Comparison of ENCODE assay signal across 8 cellular contexts in the genomic region with DNA sequence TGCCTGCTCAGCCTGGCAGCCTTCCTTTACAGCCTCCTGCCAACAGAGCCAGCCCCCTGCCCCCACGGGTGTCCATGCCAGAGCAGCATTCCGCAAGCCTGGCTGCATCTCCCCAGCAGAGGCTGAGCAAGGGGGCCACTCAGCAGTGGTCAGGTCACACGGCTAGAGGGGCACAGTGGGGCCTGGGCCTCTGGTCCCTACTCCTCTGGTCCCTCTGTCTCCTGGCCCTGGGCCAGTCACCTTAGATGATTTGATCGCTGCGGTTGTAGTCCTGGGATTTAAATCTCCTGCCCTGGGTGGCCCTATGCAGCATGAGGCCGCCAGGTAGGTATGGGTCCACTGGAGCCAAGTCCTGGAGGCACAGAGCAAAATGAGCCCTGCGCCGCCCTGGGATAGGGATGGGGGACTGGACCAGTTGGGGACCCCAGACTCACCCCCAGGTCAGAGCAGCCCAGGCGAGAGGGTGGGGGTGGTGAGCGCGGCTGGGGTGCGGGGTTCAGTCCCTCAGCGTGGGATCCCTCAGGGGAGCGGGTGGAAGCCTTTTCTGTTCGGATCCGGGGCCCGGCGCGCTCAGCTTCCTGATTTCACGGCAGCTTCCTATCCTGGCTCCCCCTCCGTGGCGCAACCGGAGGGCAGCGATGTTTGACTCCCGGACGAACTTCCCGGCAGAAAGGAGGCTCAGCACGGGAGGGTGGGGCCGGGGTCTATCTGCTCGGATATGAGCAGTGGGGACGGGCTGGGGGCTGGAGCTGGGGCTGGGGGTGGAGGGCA. TPM values are rescaled to one million over a fixed set of nuclear protein-coding genes. Genes with fewer than 3 reads are reported as not detected.
DNase-seq lines count a peak whose midpoint lies in the region; ATAC-seq and TF ChIP-seq lines count a peak whose summit lies in the region.

TSS of gene ZBTB47 (plus strand) at position 138 of the 771 bp plus-strand sequence. CDS start 4,659 bp downstream, outside the sequence.

- peak within 1 kb of the TSS; percentile 49 for H2AFZ ChIP-seq in mesenchymal stem cell (ENCODE audit: low read depth, low read length)

- H3K23ac ChIP-seq in mesenchymal stem cell (ENCODE audit: low read length in 2 of 2): peak within 1 kb of the TSS in 1 of 2 experiments; percentile 66

- peaks cover 31% of the 10 kb centered on the region for H3K79me1 ChIP-seq in mesenchymal stem cell (replicated peaks; ENCODE audit: low read length, poor library complexity, severe bottlenecking)

- peak within 1 kb of the TSS; percentile 90 for H2BK120ac ChIP-seq in mesenchymal stem cell (ENCODE audit: low read depth, low read length)

- no peaks in the 10 kb centered on the region for H3K9me3 Mint-ChIP-seq in endothelial cell (ENCODE audit: unreplicated experiment)

- peak within 1 kb of the TSS; percentile 89 to 95 for H3K18ac ChIP-seq in mesenchymal stem cell (ENCODE audit: low read depth in 1 of 2, low read length in 2 of 2)

- H3K27ac ChIP-seq in mesenchymal stem cell (ENCODE audit: low read length, poor library complexity, severe bottlenecking): peak within 1 kb of the TSS; percentile 91
- H3K27ac ChIP-seq in thyroid gland: peak within 1 kb of the TSS; percentile 86 to 97 (median 92)

- DNase-seq in ACHN (peak; percentile 37), GM13976 (ENCODE audit: low spot score) (peak; percentile 56), endothelial cell (ENCODE audit: low spot score) (peak; percentile 55), mesenchymal stem cell (peak; percentile 52), thyroid gland (peak; percentile 72 to 78), NCI-H524 treated with DMSO at 0.1 percent for 48 hours (lab: John Stamatoyannopoulos, UW) (no peak), OCI-M2 (lab: John Stamatoyannopoulos, UW; ENCODE audit: unreplicated experiment) (no peak)

- H3K14ac ChIP-seq in mesenchymal stem cell (ENCODE audit: low read length in 2 of 2): peak within 1 kb of the TSS in 1 of 2 experiments; percentile 75

- H3K4me3 ChIP-seq in mesenchymal stem cell (ENCODE audit: insufficient read depth in 1 of 2, low read depth in 1 of 2, low read length in 2 of 2) (peak within 1 kb of the TSS; percentile 74 to 90), thyroid gland (replicated peaks in 1 of 3) (peak within 1 kb of the TSS; percentile 78 to 89 (median 79))

- in situ Hi-C loops in ACHN (cut with HindIII; ENCODE audit: low pct_ligation_motif_present, low pct_unique_long_range_greater_than_20kb, low sequenced_read_pairs): no loop called here
- in situ Hi-C loops in GM13976 (cut with MboI; ENCODE audit: low sequenced_read_pairs, unreplicated experiment): no loop called here

- H3K27ac Mint-ChIP-seq in endothelial cell (ENCODE audit: unreplicated experiment): peak within 1 kb of the TSS; percentile 80

- H3K4me1 Mint-ChIP-seq in endothelial cell (ENCODE audit: unreplicated experiment): peaks cover 34% of the 10 kb centered on the region

- H3K9me3 ChIP-seq in mesenchymal stem cell (ENCODE audit: control insufficient read depth, low read length): no peaks in the 10 kb centered on the region
- no peaks in the 10 kb centered on the region for H3K9me3 ChIP-seq in thyroid gland

- peak within 1 kb of the TSS; percentile 90 for H4K91ac ChIP-seq in mesenchymal stem cell (ENCODE audit: low read length)

- TF ChIP-seq CTCF in GM13976 (IDR thresholded peaks at IDR 0.05; ENCODE audit: borderline replicate concordance, control extremely low read depth, extremely low read depth, insufficient read depth, missing control alignments) (no peak), endothelial cell (IDR thresholded peaks at IDR 0.05; ENCODE audit: unreplicated experiment) (no peak), thyroid gland (IDR thresholded peaks at IDR 0.05) (peak in 1 of 6 experiments; percentile 11)

- peaks cover 23% of the 10 kb centered on the region for H3K27me3 Mint-ChIP-seq in endothelial cell (ENCODE audit: unreplicated experiment)

- H3K4me1 ChIP-seq in mesenchymal stem cell (ENCODE audit: control insufficient read depth, insufficient read depth, low read depth, low read length) (peaks cover 68% of the 10 kb centered on the region), thyroid gland (peaks cover 28 to 36% of the 10 kb centered on the region in 2 donors)

- H3K4me3 Mint-ChIP-seq in endothelial cell (ENCODE audit: unreplicated experiment): peak within 1 kb of the TSS; percentile 89

- intact Hi-C loops in thyroid gland (cut with DNase I): loop anchor here (2.0 kb wide), 1 partner anchor 63 kb away; the partner anchor contains the start of gene SS18L2

- peak within 1 kb of the TSS; percentile 83 for H2BK15ac ChIP-seq in mesenchymal stem cell (ENCODE audit: low read depth, poor library complexity, severe bottlenecking)

- H3K27me3 ChIP-seq in mesenchymal stem cell (ENCODE audit: control insufficient read depth in 1 of 2, insufficient read depth in 1 of 2, low read length in 2 of 2): no peaks in the 10 kb centered on the region
- H3K27me3 ChIP-seq in thyroid gland: no peaks in the 10 kb centered on the region

- peak within 1 kb of the TSS; percentile 90 for H3K4me2 ChIP-seq in mesenchymal stem cell (ENCODE audit: low read length, poor library complexity, severe bottlenecking)

- peak; percentile 10 for ATAC-seq in SK-N-SH treated with all-trans-retinoic acid at 6 μM for 48 hours

- H2BK5ac ChIP-seq in mesenchymal stem cell (ENCODE audit: low read depth, low read length, poor library complexity, severe bottlenecking): peak within 1 kb of the TSS; percentile 63

- H2AK5ac ChIP-seq in mesenchymal stem cell (ENCODE audit: low read length, severe bottlenecking): peak within 1 kb of the TSS; percentile 88

- peak within 1 kb of the TSS; percentile 32 to 55 for H2BK12ac ChIP-seq in mesenchymal stem cell (ENCODE audit: low read length in 2 of 2)

- H3K9ac ChIP-seq in mesenchymal stem cell (ENCODE audit: low read length): peak within 1 kb of the TSS; percentile 92

- peaks cover 7% of the 10 kb centered on the region for H3K36me3 Mint-ChIP-seq in endothelial cell (ENCODE audit: low read depth, unreplicated experiment)

- H4K8ac ChIP-seq in mesenchymal stem cell (ENCODE audit: low read length): peak within 1 kb of the TSS; percentile 94

- H3K36me3 ChIP-seq in mesenchymal stem cell (ENCODE audit: control insufficient read depth in 1 of 2, insufficient read depth in 2 of 2, low read depth in 1 of 2, low read length in 2 of 2) (peaks cover 31 to 42% of the 10 kb centered on the region in 2 experiments), thyroid gland (peaks cover 0 to 5% of the 10 kb centered on the region in 2 donors)

- WGBS in mesenchymal stem cell: 9% methylated on average over 30 of the region's 31 CpGs
- 8 to 10% methylated on average over 6 of the region's 31 CpGs for WGBS in thyroid gland, 2 donors

- peak within 1 kb of the TSS; percentile 62 to 93 for H3K4ac ChIP-seq in mesenchymal stem cell (ENCODE audit: low read depth in 1 of 2, low read length in 2 of 2)

- TF ChIP-seq POLR2A in thyroid gland (IDR thresholded peaks at IDR 0.05): peak in 1 of 2 donors; percentile 22

TF ChIP-seq in SK-N-SH treated with all-trans-retinoic acid at 6 μM for 48 hours, 23 proteins besides CTCF, POLR2A, EP300 and RAD21:
- TF ChIP-seq ESRRG (CRISPR knock-in tag; IDR thresholded peaks at IDR 0.05) (no peak), TCF4 (CRISPR knock-in tag; IDR thresholded peaks at IDR 0.05; ENCODE audit: borderline replicate concordance) (no peak), CSDC2 (CRISPR knock-in tag; IDR thresholded peaks at IDR 0.05) (no peak), ZNF565 (CRISPR knock-in tag; conservative IDR thresholded peaks at IDR 0.05; ENCODE audit: low read depth) (no peak), CREB5 (CRISPR knock-in tag; IDR thresholded peaks at IDR 0.05; ENCODE audit: low read depth) (no peak)

RNA-seq across cellular contexts. Expression of gene ZBTB47, which starts in this region (rescaled TPM):
- 20.5 TPM for total RNA-seq in endothelial cell (ENCODE audit: unreplicated experiment)
- 10.8 TPM for polyA plus RNA-seq in mesenchymal stem cell (2013, experiment 1 of 2)
- polyA plus RNA-seq in mesenchymal stem cell (2013, experiment 2 of 2): 9.7 TPM
- total RNA-seq in thyroid gland: 10 to 100 TPM; 33.3 to 44.4 (median 42.0) TPM

Comparison
In these comparisons a context has a peak if more than half of its experiments do, and no peak if none do; other contexts are left out.
1. DNase-seq: peak in ACHN (single experiment), GM13976 (single experiment), endothelial cell (single experiment), mesenchymal stem cell (single experiment) and thyroid gland (2 of 2); none in NCI-H524 treated with DMSO at 0.1 percent for 48 hours (single experiment) and OCI-M2 (single experiment).